1 cellular context compared by ENCODE assay signal in genomic region chr2:19228720-19229119, GRCh38.
TF ChIP-seq lines count a peak whose summit lies in the region.

No MANE protein-coding gene starts in this region.

TF ChIP-seq in GM23338, 12 proteins besides CTCF, POLR2A, EP300 and RAD21 (continued from another document):
- TF ChIP-seq ZNF462 (CRISPR knock-in tag; IDR thresholded peaks at IDR 0.05) (no peak), REST (IDR thresholded peaks at IDR 0.05; ENCODE audit: unreplicated experiment) (no peak), ZNF331 (CRISPR knock-in tag; IDR thresholded peaks at IDR 0.05; ENCODE audit: low read depth) (no peak), EZH2 (IDR thresholded peaks at IDR 0.05; ENCODE audit: low read depth, unreplicated experiment) (no peak), JUNB (IDR thresholded peaks at IDR 0.05; ENCODE audit: unreplicated experiment) (no peak), NANOG (IDR thresholded peaks at IDR 0.05; ENCODE audit: borderline replicate concordance) (no peak), CREB1 (CRISPR knock-in tag; IDR thresholded peaks at IDR 0.05; ENCODE audit: low read depth) (no peak), POLR2AphosphoS5 (IDR thresholded peaks at IDR 0.05; ENCODE audit: low read depth) (no peak)
